In the genomic region with DNA sequence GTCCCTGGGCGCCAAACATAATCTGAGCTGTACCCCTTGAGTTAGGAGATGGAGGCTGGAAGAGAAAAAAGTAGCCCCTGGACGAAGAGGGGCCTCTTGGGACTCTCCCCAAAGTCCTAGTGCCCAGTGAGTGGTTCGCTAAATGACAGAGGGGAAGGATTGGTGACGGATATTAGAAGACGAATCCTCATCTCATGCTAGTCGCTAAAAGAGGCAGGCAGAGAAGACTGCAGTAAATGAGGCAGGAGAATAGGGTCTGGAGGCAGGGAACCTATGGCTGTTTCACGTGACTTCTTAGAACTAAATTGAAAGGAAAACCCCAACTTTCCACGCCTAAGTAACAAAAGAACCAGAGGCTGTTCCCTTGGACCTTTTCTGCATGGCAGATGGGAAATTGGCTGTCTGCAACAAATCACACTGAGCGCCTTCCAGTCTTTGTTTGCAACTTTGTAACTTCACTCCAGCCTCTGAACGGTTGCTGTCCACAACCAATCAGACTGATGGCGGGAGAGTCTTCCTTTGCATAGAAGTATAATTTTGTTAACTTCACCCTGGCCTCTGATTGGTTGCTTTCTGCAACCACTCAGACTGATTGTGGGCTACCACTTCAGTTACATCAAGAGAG, we compare ENCODE assay signal across 1 cellular context.
TF ChIP-seq lines count a peak whose summit lies in the region.

No MANE protein-coding gene starts in this region.

TF ChIP-seq in A549, 52 proteins besides CTCF, POLR2A, EP300 and RAD21 (continued from another document):
- TF ChIP-seq, protein P1, sequence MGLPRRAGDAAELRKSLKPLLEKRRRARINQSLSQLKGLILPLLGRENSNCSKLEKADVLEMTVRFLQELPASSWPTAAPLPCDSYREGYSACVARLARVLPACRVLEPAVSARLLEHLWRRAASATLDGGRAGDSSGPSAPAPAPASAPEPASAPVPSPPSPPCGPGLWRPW (IDR thresholded peaks at IDR 0.05): no peak
- TF ChIP-seq TP53 (CRISPR knock-in tag; IDR thresholded peaks at IDR 0.05) (no peak), ESRRA (IDR thresholded peaks at IDR 0.05; ENCODE audit: borderline replicate concordance, low read length) (no peak), GATA3 (IDR thresholded peaks at IDR 0.05; ENCODE audit: borderline replicate concordance) (no peak), JUNB (IDR thresholded peaks at IDR 0.05) (no peak)
- TF ChIP-seq, protein P2, sequence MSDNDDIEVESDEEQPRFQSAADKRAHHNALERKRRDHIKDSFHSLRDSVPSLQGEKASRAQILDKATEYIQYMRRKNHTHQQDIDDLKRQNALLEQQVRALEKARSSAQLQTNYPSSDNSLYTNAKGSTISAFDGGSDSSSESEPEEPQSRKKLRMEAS (IDR thresholded peaks at IDR 0.05): no peak
